8 cellular contexts compared by ENCODE assay signal in the genomic region with DNA sequence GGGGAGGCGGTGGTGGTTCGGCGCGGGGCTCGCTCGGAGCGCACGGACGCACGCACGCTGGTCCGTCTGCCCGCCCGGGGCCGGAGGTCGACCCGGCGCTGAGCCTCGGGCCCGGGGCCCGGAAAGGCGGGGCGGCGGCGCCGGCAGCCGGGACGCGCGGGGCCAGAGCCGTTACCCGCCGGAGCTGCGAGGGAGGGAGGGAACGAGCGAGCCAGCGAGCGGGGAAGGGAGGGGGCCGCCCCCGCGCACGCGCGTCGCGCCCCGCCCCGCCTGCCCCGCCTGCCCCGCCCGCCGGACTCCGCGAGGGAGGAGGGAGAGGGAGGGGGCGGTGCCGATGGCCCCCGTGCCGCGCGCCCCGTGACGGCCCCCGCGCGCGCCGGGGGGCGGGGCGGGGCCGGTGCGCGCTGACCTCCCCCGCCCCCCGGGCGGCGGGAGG. TPM values are rescaled to one million over a fixed set of nuclear protein-coding genes. Genes with fewer than 3 reads are reported as not detected.
DNase-seq lines count a peak whose midpoint lies in the region; ATAC-seq and TF ChIP-seq lines count a peak whose summit lies in the region.

No MANE protein-coding gene starts in this region.

- H3K27me3 Mint-ChIP-seq in naive thymus-derived CD8-positive, alpha-beta T cell: no peaks in the 10 kb centered on the region
- H3K27me3 Mint-ChIP-seq in stimulated activated naive CD8-positive, alpha-beta T cell treated with anti-CD3 and anti-CD28 coated beads, Interleukin-15, amount 100 ng/mL, for 72 hours: no peaks in the 10 kb centered on the region

- WGBS in esophagus muscularis mucosa: no CpG with 5 or more reads among the region's 76 CpGs

- peak overlapping the region; percentile 90 for H3K27ac ChIP-seq in BLaER1
- H3K27ac ChIP-seq in esophagus muscularis mucosa (replicated peaks in 1 of 4): peak overlapping the region; percentile 94 to 99 (median 98)

- H3K9me3 ChIP-seq in BLaER1 (no peaks in the 10 kb centered on the region), esophagus muscularis mucosa (no peaks in the 10 kb centered on the region)

- DNase-seq in NCI-H460 (ENCODE audit: extremely low read depth, low read depth) (peak; percentile 62), esophagus muscularis mucosa (ENCODE audit: extremely low spot score) (no peak)
- DNase-seq in activated CD8-positive, alpha-beta memory T cell treated with anti-CD3 and anti-CD28 coated beads for 4 hours (ENCODE audit: low read depth in 2 of 2): peak; percentile 48 to 72
- DNase-seq in naive thymus-derived CD8-positive, alpha-beta T cell: peak; percentile 73 to 91 (median 87)
- peak; percentile 81 to 83 for DNase-seq in stimulated activated naive CD8-positive, alpha-beta T cell treated with anti-CD3 and anti-CD28 coated beads, Interleukin-15, amount 100 ng/mL, for 72 hours

- peak; percentile 28 for ATAC-seq in GM18868 (IDR thresholded peaks at IDR 0.05; ENCODE audit: unreplicated experiment)
- peak; percentile 20 for ATAC-seq in HG03095 (IDR thresholded peaks at IDR 0.05; ENCODE audit: unreplicated experiment)
- peak; percentile 26 to 29 for ATAC-seq in naive thymus-derived CD8-positive, alpha-beta T cell
- peak; percentile 25 for ATAC-seq in stimulated activated naive CD8-positive, alpha-beta T cell treated with anti-CD3 and anti-CD28 coated beads, Interleukin-15, amount 100 ng/mL, for 72 hours

- H3K27ac Mint-ChIP-seq in naive thymus-derived CD8-positive, alpha-beta T cell: no peak overlapping the region
- H3K27ac Mint-ChIP-seq in stimulated activated naive CD8-positive, alpha-beta T cell treated with anti-CD3 and anti-CD28 coated beads, Interleukin-15, amount 100 ng/mL, for 72 hours: no peak overlapping the region

- H3K4me3 Mint-ChIP-seq in naive thymus-derived CD8-positive, alpha-beta T cell: no peak overlapping the region
- no peak overlapping the region for H3K4me3 Mint-ChIP-seq in stimulated activated naive CD8-positive, alpha-beta T cell treated with anti-CD3 and anti-CD28 coated beads, Interleukin-15, amount 100 ng/mL, for 72 hours

- TF ChIP-seq POLR2A in esophagus muscularis mucosa (IDR thresholded peaks at IDR 0.05; ENCODE audit: low read depth): no peak

- H3K4me3 ChIP-seq in BLaER1 (peak overlapping the region; percentile 73), esophagus muscularis mucosa (peak overlapping the region; percentile 63 to 93 (median 70))

- peaks cover 0 to 19% (median 0%) of the 10 kb centered on the region in 3 donors for H3K36me3 Mint-ChIP-seq in naive thymus-derived CD8-positive, alpha-beta T cell

- POLR2A ChIA-PET in naive thymus-derived CD8-positive, alpha-beta T cell (lab: Charles Lee): interaction anchor here (0.9 to 6.3 kb wide), 8 partner anchors 15 to 151 kb away, joined by 3 to 59 read pairs (median 6); partner anchors contain the start of genes CIC, ERF, GSK3A and PAFAH1B3

- H3K4me2 ChIP-seq in BLaER1: peak overlapping the region; percentile 22; the same call in 1 of the 2 replicates

- H3K4me1 ChIP-seq in BLaER1 (peaks cover 75% of the 10 kb centered on the region), esophagus muscularis mucosa (peaks cover 59 to 73% (median 68%) of the 10 kb centered on the region in 4 donors)

- H3K27me3 ChIP-seq in BLaER1: no peaks in the 10 kb centered on the region
- no peaks in the 10 kb centered on the region for H3K27me3 ChIP-seq in esophagus muscularis mucosa

- H3K36me3 ChIP-seq in BLaER1 (peaks cover 23% of the 10 kb centered on the region), esophagus muscularis mucosa (peaks cover 20 to 24% (median 23%) of the 10 kb centered on the region in 4 donors)

- TF ChIP-seq EP300 in esophagus muscularis mucosa (IDR thresholded peaks at IDR 0.05): no peak

- intact Hi-C loops in esophagus muscularis mucosa (cut with DNase I): no loop called here

- H3K9me3 Mint-ChIP-seq in naive thymus-derived CD8-positive, alpha-beta T cell: no peaks in the 10 kb centered on the region
- H3K9me3 Mint-ChIP-seq in stimulated activated naive CD8-positive, alpha-beta T cell treated with anti-CD3 and anti-CD28 coated beads, Interleukin-15, amount 100 ng/mL, for 72 hours: no peaks in the 10 kb centered on the region

- TF ChIP-seq CTCF in esophagus muscularis mucosa (IDR thresholded peaks at IDR 0.05): no peak

- H3K4me1 Mint-ChIP-seq in naive thymus-derived CD8-positive, alpha-beta T cell: peaks cover 27 to 39% (median 29%) of the 10 kb centered on the region in 4 donors
- H3K4me1 Mint-ChIP-seq in stimulated activated naive CD8-positive, alpha-beta T cell treated with anti-CD3 and anti-CD28 coated beads, Interleukin-15, amount 100 ng/mL, for 72 hours: peaks cover 32% of the 10 kb centered on the region

- H3K9ac ChIP-seq in BLaER1: peak overlapping the region; percentile 86

- H4K20me1 ChIP-seq in BLaER1: peaks cover 69% of the 10 kb centered on the region

RNA-seq across cellular contexts. Expression of gene CIC, which starts 15.0 kb away (rescaled TPM):
- 7.7 and 9.1 TPM in 2 replicates for total RNA-seq in NCI-H460 (2014; rRNA removed; shearing (Covaris generic))
- polyA plus RNA-seq in NCI-H460 (2014; cell fraction: nucleus; rRNA removed): 10.1 and 10.5 TPM in 2 replicates
- 10 to 100 TPM; 37.8 to 74.2 (median 56.3) TPM for total RNA-seq in esophagus muscularis mucosa
- 10 to 100 TPM; 84.7 to 87.4 TPM for total RNA-seq in naive thymus-derived CD8-positive, alpha-beta T cell
- 1 to 10 TPM in 2 of 3 donors, under 1 TPM in 1; 0.43 to 1.8 (median 1.3) TPM for polyA plus RNA-seq in naive thymus-derived CD8-positive, alpha-beta T cell

RNA-seq across cellular contexts. Expression of gene PRR19, which starts 17.8 kb away (rescaled TPM):
- 0.35 TPM in 1 of 2 replicates, not detected in the other for total RNA-seq in NCI-H460 (2014; rRNA removed; shearing (Covaris generic))
- not detected in 2 replicates for polyA plus RNA-seq in NCI-H460 (2014; cell fraction: nucleus; rRNA removed)
- under 1 TPM in 2 of 4 donors, not detected in 2; 0.17 to 0.50 TPM for total RNA-seq in esophagus muscularis mucosa
- total RNA-seq in naive thymus-derived CD8-positive, alpha-beta T cell: under 1 TPM in 1 of 2 experiments, not detected in 1; 0.25 TPM
- polyA plus RNA-seq in naive thymus-derived CD8-positive, alpha-beta T cell: under 1 TPM in 2 of 3 donors, not detected in 1; 0.32 to 0.49 TPM

RNA-seq across cellular contexts. Expression of gene PAFAH1B3, which starts 18.3 kb away (rescaled TPM):
- 17.4 and 22.4 TPM in 2 replicates for total RNA-seq in NCI-H460 (2014; rRNA removed; shearing (Covaris generic))
- 32.8 and 38.1 TPM in 2 replicates for polyA plus RNA-seq in NCI-H460 (2014; cell fraction: nucleus; rRNA removed)
- total RNA-seq in esophagus muscularis mucosa: 1 to 10 TPM in 3 of 4 donors, under 1 TPM in 1; 0.83 to 8.6 (median 7.2) TPM
- total RNA-seq in naive thymus-derived CD8-positive, alpha-beta T cell: 10 to 100 TPM; 15.4 to 17.7 TPM
- 10 to 100 TPM; 38.4 to 48.1 (median 43.6) TPM for polyA plus RNA-seq in naive thymus-derived CD8-positive, alpha-beta T cell

RNA-seq across cellular contexts. Expression of gene TMEM145, which starts 29.0 kb away (rescaled TPM):
- 0.17 TPM in 1 of 2 replicates, not detected in the other for total RNA-seq in NCI-H460 (2014; rRNA removed; shearing (Covaris generic))
- polyA plus RNA-seq in NCI-H460 (2014; cell fraction: nucleus; rRNA removed): 0.11 and 0.18 TPM in 2 replicates
- not detected for total RNA-seq in esophagus muscularis mucosa
- total RNA-seq in naive thymus-derived CD8-positive, alpha-beta T cell: not detected
- not detected for polyA plus RNA-seq in naive thymus-derived CD8-positive, alpha-beta T cell

RNA-seq across cellular contexts. Expression of gene ERF, which starts 29.2 kb away (rescaled TPM):
- total RNA-seq in NCI-H460 (2014; rRNA removed; shearing (Covaris generic)): 16.1 and 17.1 TPM in 2 replicates
- polyA plus RNA-seq in NCI-H460 (2014; cell fraction: nucleus; rRNA removed): 66.5 and 87.5 TPM in 2 replicates
- total RNA-seq in esophagus muscularis mucosa: 10 to 100 TPM; 16.6 to 38.8 (median 35.5) TPM
- 10 to 100 TPM; 41.0 to 47.3 TPM for total RNA-seq in naive thymus-derived CD8-positive, alpha-beta T cell
- 1 to 10 TPM; 2.8 to 6.2 (median 4.6) TPM for polyA plus RNA-seq in naive thymus-derived CD8-positive, alpha-beta T cell
